5 cellular contexts compared by ENCODE assay signal in genomic region chr12:51087-51486, GRCh38. TPM values are rescaled to one million over a fixed set of nuclear protein-coding genes. Genes with fewer than 3 reads are reported as not detected.
"Had no signal": no experiment of that assay in that cellular context is flagged by ENCODE, and none has a peak within 500 bp of the region (broad histone marks: within the 10 kb centered on the region; RNA-seq: fewer than 3 reads in every experiment).

No MANE protein-coding gene starts in this region.

RNA-seq across cellular contexts. Expression of gene IQSEC3, which starts 15.5 kb away (rescaled TPM):
- total RNA-seq: LHCN-M2, MCF 10A, NCI-H460, OCI-LY7, SJSA1 had no signal
